Comparison of ENCODE assay signal across 2 cellular contexts in genomic region chrX:48806088-48806487, GRCh38.
TF ChIP-seq lines count a peak whose summit lies in the region.

No MANE protein-coding gene starts in this region.

TF ChIP-seq in A549, 52 proteins besides CTCF, POLR2A, EP300 and RAD21:
- TF ChIP-seq MAZ (IDR thresholded peaks at IDR 0.05; ENCODE audit: borderline replicate concordance, low read depth, low read length) (no peak), HES2 (IDR thresholded peaks at IDR 0.05) (no peak), FOSL2 (IDR thresholded peaks at IDR 0.05) (no peak), FOSL2 (CRISPR knock-in tag; IDR thresholded peaks at IDR 0.05) (no peak), MYC (IDR thresholded peaks at IDR 0.05; ENCODE audit: borderline replicate concordance, low read length) (no peak), ESRRA (IDR thresholded peaks at IDR 0.05; ENCODE audit: borderline replicate concordance, low read length) (no peak), HEYL (CRISPR knock-in tag; IDR thresholded peaks at IDR 0.05) (no peak), RARB (CRISPR knock-in tag; IDR thresholded peaks at IDR 0.05) (no peak), USF2 (IDR thresholded peaks at IDR 0.05) (no peak), HOXB13 (CRISPR knock-in tag; IDR thresholded peaks at IDR 0.05; ENCODE audit: low read depth) (no peak)

TF ChIP-seq in K562, 482 proteins besides CTCF, POLR2A, EP300 and RAD21:
- 0 out of 2 replicates have a peak, but pooled peaks have one; percentile 13 for TF ChIP-seq DEAF1 (CRISPR knock-in tag; IDR thresholded peaks at IDR 0.05)
- no peak for TF ChIP-seq ZNF764 (CRISPR knock-in tag; IDR thresholded peaks at IDR 0.05; ENCODE audit: low read depth)
